ENCODE assay signal across 8 cellular contexts in the genomic region with DNA sequence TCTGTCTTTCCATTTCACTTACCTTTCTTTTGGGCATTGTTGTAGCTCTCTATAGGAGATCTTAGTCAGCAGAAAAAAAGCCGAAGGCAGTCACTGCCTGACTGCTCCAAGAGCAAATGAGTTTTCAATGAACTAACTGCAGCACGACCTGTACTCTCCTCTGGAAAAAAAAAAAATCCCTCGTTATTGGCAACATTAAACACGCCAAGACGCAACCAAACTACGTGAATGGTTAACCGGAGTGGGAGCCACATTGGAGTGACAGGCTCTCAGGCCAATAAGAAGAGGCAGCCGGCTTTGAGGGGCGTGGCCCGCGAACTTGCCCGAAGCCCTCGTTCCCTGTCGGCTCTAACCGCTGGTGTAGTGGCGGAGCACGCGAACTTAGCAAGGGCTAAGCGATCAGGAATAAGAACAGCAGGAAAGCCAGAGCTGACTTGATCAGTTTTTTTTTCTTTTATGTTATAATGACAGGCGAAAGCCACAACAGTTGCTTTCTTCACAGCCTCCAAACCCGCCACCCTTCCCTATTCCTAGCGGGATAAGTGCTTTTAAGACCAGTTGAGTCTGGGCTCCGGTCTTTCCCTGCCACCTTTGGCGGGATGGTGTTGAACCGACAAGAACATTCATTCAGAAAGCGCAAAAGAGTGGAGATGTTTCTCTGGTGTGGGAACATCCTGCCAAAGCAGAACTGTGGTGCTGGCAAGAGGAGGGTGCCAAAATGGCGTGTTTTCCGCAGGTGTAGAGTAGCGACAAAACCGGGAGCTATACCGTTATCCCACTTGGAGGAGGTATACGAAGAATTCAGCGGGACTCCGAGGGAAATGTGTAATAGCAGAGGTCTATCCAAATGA.
A peak's percentile ranks its signal among the peaks of the same experiment; 100 is the strongest.
DNase-seq lines count a peak whose midpoint lies in the region; ATAC-seq and TF ChIP-seq lines count a peak whose summit lies in the region.

No MANE protein-coding gene starts in this region.

- no peaks in the 10 kb centered on the region for H3K9me3 ChIP-seq in CD8-positive, alpha-beta T cell (ENCODE audit: low read length)

- no peak for TF ChIP-seq CTCF in CD8-positive, alpha-beta T cell (IDR thresholded peaks at IDR 0.05)
- TF ChIP-seq CTCF in HL-60 (IDR thresholded peaks at IDR 0.05; ENCODE audit: insufficient read depth, low read length) = no peak

- intact Hi-C loops in CD8-positive, alpha-beta T cell (cut with DNase I, micrococcal nuclease) = loop anchor here (1.0 to 5.0 kb wide), 5 partner anchors 81 to 312 kb away; partner anchors contain the start of genes SH3BGRL (in 2 of the 2), BRWD3 (in 1 of the 2) and HMGN5 (in 1 of the 2)

- POLR2A ChIA-PET in CD8-positive, alpha-beta T cell (lab: Charles Lee) = interaction anchor here (1.4 to 1.9 kb wide), 2 partner anchors 80 to 312 kb away, joined by 4 to 9 read pairs; partner anchors contain the start of genes BRWD3, HMGN5 and SH3BGRL

- H3K27ac Mint-ChIP-seq in CD8-positive, alpha-beta T cell = peak overlapping the region; percentile 46
- H3K27ac Mint-ChIP-seq in activated T-cell treated with anti-CD3 and anti-CD28 coated beads, Interleukin-2, amount 50 U/mL, for 72 hours = peak overlapping the region; percentile 93

- H3K27me3 Mint-ChIP-seq in CD8-positive, alpha-beta T cell (ENCODE audit: low read depth) = no peaks in the 10 kb centered on the region
- peaks cover 29% of the 10 kb centered on the region for H3K27me3 Mint-ChIP-seq in activated T-cell treated with anti-CD3 and anti-CD28 coated beads, Interleukin-2, amount 50 U/mL, for 72 hours (ENCODE audit: low read depth)

- CTCF ChIA-PET in CD8-positive, alpha-beta T cell (lab: Charles Lee) = interaction anchor here (1.2 to 2.3 kb wide), 4 partner anchors 17 to 312 kb away, joined by 3 to 7 read pairs (median 3); partner anchors contain the start of gene BRWD3

- H3K27ac ChIP-seq in CD8-positive, alpha-beta T cell (ENCODE audit: low read depth, low read length) = no peak overlapping the region
- peak overlapping the region; percentile 74 for H3K27ac ChIP-seq in HL-60 (replicated peaks)

- H3K27me3 ChIP-seq in CD8-positive, alpha-beta T cell (ENCODE audit: insufficient read depth, low read length) = no peaks in the 10 kb centered on the region
- no peaks in the 10 kb centered on the region for H3K27me3 ChIP-seq in HL-60 (ENCODE audit: insufficient read depth, poor library complexity, severe bottlenecking)

- H3K4me3 ChIP-seq in CD8-positive, alpha-beta T cell (ENCODE audit: low read depth, low read length) = peak overlapping the region; percentile 82
- H3K4me3 ChIP-seq in HL-60 (replicated peaks; ENCODE audit: insufficient read depth, low read length) = peak overlapping the region; percentile 61

- ATAC-seq in CD8-positive, alpha-beta T cell = peak; percentile 94
- ATAC-seq in GM19467 (IDR thresholded peaks at IDR 0.05; ENCODE audit: unreplicated experiment) = peak; percentile 98
- peak; percentile 97 for ATAC-seq in activated T-cell treated with anti-CD3 and anti-CD28 coated beads, Interleukin-2, amount 50 U/mL, for 72 hours (replicated peaks in 1 of 2)

- H3K9me3 Mint-ChIP-seq in CD8-positive, alpha-beta T cell = no peaks in the 10 kb centered on the region
- H3K9me3 Mint-ChIP-seq in activated T-cell treated with anti-CD3 and anti-CD28 coated beads, Interleukin-2, amount 50 U/mL, for 72 hours = no peaks in the 10 kb centered on the region

- H3K4me1 Mint-ChIP-seq in CD8-positive, alpha-beta T cell (ENCODE audit: low read depth) = peaks cover 9% of the 10 kb centered on the region
- no peaks in the 10 kb centered on the region for H3K4me1 Mint-ChIP-seq in activated T-cell treated with anti-CD3 and anti-CD28 coated beads, Interleukin-2, amount 50 U/mL, for 72 hours (ENCODE audit: low read depth)

- H3K36me3 ChIP-seq in CD8-positive, alpha-beta T cell (ENCODE audit: insufficient read depth, low read length) = no peaks in the 10 kb centered on the region

- peak overlapping the region; percentile 93 for H3K4me3 Mint-ChIP-seq in CD8-positive, alpha-beta T cell
- H3K4me3 Mint-ChIP-seq in activated T-cell treated with anti-CD3 and anti-CD28 coated beads, Interleukin-2, amount 50 U/mL, for 72 hours = peak overlapping the region; percentile 95 to 100

- H3K4me1 ChIP-seq in CD8-positive, alpha-beta T cell (ENCODE audit: insufficient read depth, low read length) = peaks cover 4% of the 10 kb centered on the region

- peak; percentile 71 to 87 (median 82) for DNase-seq in CD8-positive, alpha-beta T cell
- peak; percentile 79 to 92 for DNase-seq in HL-60 (ENCODE audit: low read depth in 1 of 2, low spot score in 1 of 2)
- peak; percentile 81 to 89 for DNase-seq in activated T-cell treated with anti-CD3 and anti-CD28 coated beads, Interleukin-2, amount 50 U/mL, for 72 hours
- DNase-seq in fibroblast of gingiva (ENCODE audit: low read depth) = peak; percentile 91
- peak; percentile 91 for DNase-seq in myocyte (ENCODE audit: low read depth)
- peak; percentile 73 for DNase-seq in stimulated activated CD8-positive, alpha-beta memory T cell treated with anti-CD3 and anti-CD28 coated beads, Interleukin-7, amount 100 ng/mL, for 24 hours (ENCODE audit: low read depth)

- H3K36me3 Mint-ChIP-seq in CD8-positive, alpha-beta T cell = peaks cover 10% of the 10 kb centered on the region
- peaks cover 0 to 2% of the 10 kb centered on the region in 2 donors for H3K36me3 Mint-ChIP-seq in activated T-cell treated with anti-CD3 and anti-CD28 coated beads, Interleukin-2, amount 50 U/mL, for 72 hours (ENCODE audit: insufficient read depth in 2 of 2)

TF ChIP-seq in PFSK-1, 5 proteins besides CTCF, POLR2A, EP300 and RAD21:
- TF ChIP-seq SIN3A (IDR thresholded peaks at IDR 0.05; ENCODE audit: borderline replicate concordance, insufficient read depth, low read length) = no peak
- TF ChIP-seq REST (IDR thresholded peaks at IDR 0.05; ENCODE audit: insufficient read depth in 1 of 2, low read depth in 2 of 2, low read length in 2 of 2) = no peak
- no peak for TF ChIP-seq FOXP2 (optimal IDR thresholded peaks at IDR 0.05; ENCODE audit: borderline replicate concordance, extremely low read depth, extremely low read length, insufficient read depth)
- peak; percentile 47; the same call in 1 of the 2 replicates for TF ChIP-seq TAF1 (IDR thresholded peaks at IDR 0.05; ENCODE audit: borderline replicate concordance, insufficient read depth, low read length)
- no peak for TF ChIP-seq POLR2AphosphoS5 (IDR thresholded peaks at IDR 0.05; ENCODE audit: low read depth, low read length)
